Comparison of ENCODE assay signal across 18 cellular contexts in genomic region chr2:9525266-9525665, GRCh38. TPM values are rescaled to one million over a fixed set of nuclear protein-coding genes. Genes with fewer than 3 reads are reported as not detected.
"Had no signal": no experiment of that assay in that cellular context is flagged by ENCODE, and none has a peak within 500 bp of the region (broad histone marks: within the 10 kb centered on the region; RNA-seq: fewer than 3 reads in every experiment).

No MANE protein-coding gene starts in this region.

- DNase-seq: activated CD4-positive, alpha-beta T cell treated with anti-CD3 and anti-CD28 coated beads, Interleukin-2, amount 50 U/mL, for 4 hours; activated naive CD4-positive, alpha-beta T cell; activated T-cell treated with anti-CD3 and anti-CD28 coated beads for 4 hours; effector CD8-positive, alpha-beta T cell; right cardiac atrium; SJCRH30; stimulated activated CD4-positive, alpha-beta T cell treated with anti-CD3 and anti-CD28 coated beads, Interleukin-15, amount 100 ng/mL, for 24 hours; stimulated activated CD4-positive, alpha-beta T cell treated with anti-CD3 and anti-CD28 coated beads, Interleukin-4, amount 100 ng/mL, for 1 hour; thyroid gland; WERI-Rb-1 had no signal

- H3K4me3 ChIP-seq: ascending aorta, esophagus muscularis mucosa, lung, SJCRH30, skin epidermis, thyroid gland had no signal

- H3K27ac Mint-ChIP-seq: progenitor cell of endocrine pancreas had no signal

- ATAC-seq: activated T-helper 17 cell treated with anti-CD3 and anti-CD28 coated beads, Interleukin-2, amount 50 U/mL, for 72 hours; left lobe of liver; right cardiac atrium had no signal

- H3K27me3 ChIP-seq: ascending aorta, esophagus muscularis mucosa, SJCRH30, thyroid gland had no signal

- H3K4me3 Mint-ChIP-seq: activated T-helper 17 cell treated with anti-CD3 and anti-CD28 coated beads, Interleukin-2, amount 50 U/mL, for 72 hours; neural crest cell had no signal

- H3K27ac ChIP-seq: ascending aorta, esophagus muscularis mucosa, SJCRH30, skin epidermis, thyroid gland, WERI-Rb-1 had no signal

- H3K9me3 ChIP-seq: ascending aorta, esophagus muscularis mucosa, SJCRH30, thyroid gland had no signal

- H3K9me3 Mint-ChIP-seq: activated T-helper 17 cell treated with anti-CD3 and anti-CD28 coated beads, Interleukin-2, amount 50 U/mL, for 72 hours; neural crest cell had no signal

- H3K4me1 ChIP-seq: ascending aorta, esophagus muscularis mucosa, SJCRH30 had no signal

- H3K27me3 Mint-ChIP-seq: activated T-helper 17 cell treated with anti-CD3 and anti-CD28 coated beads, Interleukin-2, amount 50 U/mL, for 72 hours; progenitor cell of endocrine pancreas had no signal

RNA-seq across cellular contexts. Expression of gene IAH1, which starts 50.9 kb away (rescaled TPM):
- total RNA-seq: SJCRH30 had no signal
